In the genomic region with DNA sequence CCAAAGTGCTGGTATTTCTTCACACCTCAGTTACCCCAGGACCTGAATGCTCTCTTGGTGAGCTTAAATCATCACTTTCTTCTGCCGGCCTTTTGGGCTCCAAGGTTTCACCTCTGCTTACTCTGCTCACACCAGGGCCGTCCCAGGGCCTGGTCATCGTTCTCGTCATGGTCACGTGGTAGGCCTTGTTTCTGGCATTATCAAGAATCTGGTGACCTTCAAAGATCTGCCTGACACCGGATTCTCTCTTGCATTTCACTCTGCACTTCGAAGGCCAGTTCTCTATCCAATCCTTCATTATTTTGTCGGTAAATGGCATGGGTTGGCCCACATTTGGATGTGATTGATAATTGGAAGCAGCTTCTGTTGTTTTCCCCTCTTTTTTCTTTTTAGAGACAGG, we compare ENCODE assay signal across 30 cellular contexts.
"Had no signal": no experiment of that assay in that cellular context is flagged by ENCODE, and none has a peak within 500 bp of the region (broad histone marks: within the 10 kb centered on the region; RNA-seq: fewer than 3 reads in every experiment).

No MANE protein-coding gene starts in this region.

- H3K4me3 ChIP-seq: ascending aorta, breast epithelium, cardiac muscle cell, coronary artery, esophagus squamous epithelium, gastroesophageal sphincter had no signal

- H3K27ac ChIP-seq: ascending aorta, breast epithelium, cardiac muscle cell, coronary artery, esophagus squamous epithelium, gastroesophageal sphincter had no signal

- H3K27me3 ChIP-seq: ascending aorta, breast epithelium, cardiac muscle cell, esophagus squamous epithelium, gastroesophageal sphincter had no signal

- H3K36me3 ChIP-seq: ascending aorta, breast epithelium, cardiac muscle cell, esophagus squamous epithelium, gastroesophageal sphincter had no signal

- H3K9me3 Mint-ChIP-seq: activated CD4-positive, alpha-beta memory T cell treated with anti-CD3 and anti-CD28 coated beads for 36 hours; activated CD4-positive, alpha-beta T cell treated with anti-CD3 and anti-CD28 coated beads, Interleukin-2, amount 10 ng/mL, durations not matched to agents 24 days and 14 days; brain; dendritic cell treated with granulocyte-macrophage colony-stimulating factor and Interleukin-4, amounts not matched to agents 40 ng/mL and 50 ng/mL, for 4 days; effector memory CD8-positive, alpha-beta T cell had no signal

- H3K27me3 Mint-ChIP-seq: activated naive CD8-positive, alpha-beta T cell; dendritic cell treated with granulocyte-macrophage colony-stimulating factor and Interleukin-4, amounts not matched to agents 40 ng/mL and 50 ng/mL, for 4 days had no signal

- ATAC-seq: activated CD4-positive, alpha-beta T cell treated with anti-CD3 and anti-CD28 coated beads for 36 hours; activated CD8-positive, alpha-beta memory T cell treated with anti-CD3 and anti-CD28 coated beads, Interleukin-2, amount 10 ng/mL, durations not matched to agents 7 days and 5 days; activated CD8-positive, alpha-beta T cell treated with anti-CD3 and anti-CD28 coated beads, Interleukin-2, amount 10 ng/mL, durations not matched to agents 7 days and 5 days; effector memory CD8-positive, alpha-beta T cell; gastroesophageal sphincter had no signal

- H3K4me3 Mint-ChIP-seq: activated CD4-positive, alpha-beta memory T cell treated with anti-CD3 and anti-CD28 coated beads for 36 hours; activated CD4-positive, alpha-beta T cell treated with anti-CD3 and anti-CD28 coated beads for 36 hours; activated CD4-positive, alpha-beta T cell treated with anti-CD3 and anti-CD28 coated beads, Interleukin-2, amount 10 ng/mL, durations not matched to agents 24 days and 14 days; activated CD8-positive, alpha-beta memory T cell treated with anti-CD3 and anti-CD28 coated beads, Interleukin-2, amount 10 ng/mL, durations not matched to agents 7 days and 5 days; activated CD8-positive, alpha-beta T cell treated with anti-CD3 and anti-CD28 coated beads, Interleukin-2, amount 10 ng/mL, durations not matched to agents 7 days and 5 days; activated naive CD8-positive, alpha-beta T cell; brain; dendritic cell treated with granulocyte-macrophage colony-stimulating factor and Interleukin-4, amounts not matched to agents 40 ng/mL and 50 ng/mL, for 4 days; effector memory CD8-positive, alpha-beta T cell had no signal

- H3K4me1 Mint-ChIP-seq: activated CD4-positive, alpha-beta T cell treated with anti-CD3 and anti-CD28 coated beads for 36 hours; activated CD4-positive, alpha-beta T cell treated with anti-CD3 and anti-CD28 coated beads, Interleukin-2, amount 10 ng/mL, durations not matched to agents 24 days and 14 days; activated CD8-positive, alpha-beta memory T cell treated with anti-CD3 and anti-CD28 coated beads, Interleukin-2, amount 10 ng/mL, durations not matched to agents 7 days and 5 days had no signal

- H3K36me3 Mint-ChIP-seq: activated CD4-positive, alpha-beta memory T cell treated with anti-CD3 and anti-CD28 coated beads for 36 hours; activated CD8-positive, alpha-beta memory T cell treated with anti-CD3 and anti-CD28 coated beads, Interleukin-2, amount 10 ng/mL, durations not matched to agents 7 days and 5 days; activated naive CD8-positive, alpha-beta T cell; brain had no signal

- DNase-seq: activated CD4-positive, alpha-beta memory T cell treated with anti-CD3 and anti-CD28 coated beads for 36 hours; activated CD4-positive, alpha-beta T cell treated with anti-CD3 and anti-CD28 coated beads for 36 hours; activated CD4-positive, alpha-beta T cell treated with anti-CD3 and anti-CD28 coated beads, Interleukin-2, amount 10 ng/mL, durations not matched to agents 24 days and 14 days; activated CD4-positive, CD25-positive, alpha-beta regulatory T cell; activated CD4-positive, CD25-positive, alpha-beta regulatory T cell treated with anti-CD3 and anti-CD28 coated beads, Interleukin-2, amount 50 U/mL, for 72 hours; activated CD8-positive, alpha-beta memory T cell treated with anti-CD3 and anti-CD28 coated beads, Interleukin-2, amount 10 ng/mL, durations not matched to agents 7 days and 5 days; activated CD8-positive, alpha-beta memory T cell treated with anti-CD3 and anti-CD28 coated beads, Interleukin-2, amount 50 U/mL, for 4 hours; activated CD8-positive, alpha-beta T cell treated with anti-CD3 and anti-CD28 coated beads, Interleukin-2, amount 10 ng/mL, durations not matched to agents 7 days and 5 days; activated gamma-delta T cell treated with Interleukin-2 at 50 U/mL for 16 hours; activated naive CD4-positive, alpha-beta T cell treated with anti-CD3 and anti-CD28 coated beads, Interleukin-2, amount 50 U/mL, for 16 hours; activated naive CD4-positive, alpha-beta T cell treated with Interleukin-2 at 50 U/mL for 16 hours; activated T-cell treated with anti-CD3 and anti-CD28 coated beads, Interleukin-2, amount 50 U/mL, for 1 hour; activated T-cell treated with anti-CD3 and anti-CD28 coated beads, Interleukin-2, amount 50 U/mL, for 48 hours; amygdala; central memory CD4-positive, alpha-beta T cell; cerebellar nuclear complex; effector CD4-positive, alpha-beta T cell; effector memory CD8-positive, alpha-beta T cell; erythroblast; esophagus squamous epithelium; foreskin melanocyte; T-helper 2 cell had no signal

- H3K9me3 ChIP-seq: ascending aorta, breast epithelium, esophagus squamous epithelium, gastroesophageal sphincter had no signal

- H3K27ac Mint-ChIP-seq: activated CD4-positive, alpha-beta memory T cell treated with anti-CD3 and anti-CD28 coated beads for 36 hours; activated CD4-positive, alpha-beta T cell treated with anti-CD3 and anti-CD28 coated beads for 36 hours; activated CD4-positive, alpha-beta T cell treated with anti-CD3 and anti-CD28 coated beads, Interleukin-2, amount 10 ng/mL, durations not matched to agents 24 days and 14 days; activated CD8-positive, alpha-beta memory T cell treated with anti-CD3 and anti-CD28 coated beads, Interleukin-2, amount 10 ng/mL, durations not matched to agents 7 days and 5 days; activated CD8-positive, alpha-beta T cell treated with anti-CD3 and anti-CD28 coated beads, Interleukin-2, amount 10 ng/mL, durations not matched to agents 7 days and 5 days; activated naive CD8-positive, alpha-beta T cell; brain; dendritic cell treated with granulocyte-macrophage colony-stimulating factor and Interleukin-4, amounts not matched to agents 40 ng/mL and 50 ng/mL, for 4 days; effector memory CD8-positive, alpha-beta T cell had no signal

- H3K4me1 ChIP-seq: ascending aorta, breast epithelium, esophagus squamous epithelium, gastroesophageal sphincter had no signal
